ENCODE assay signal across 26 cellular contexts in the genomic region with DNA sequence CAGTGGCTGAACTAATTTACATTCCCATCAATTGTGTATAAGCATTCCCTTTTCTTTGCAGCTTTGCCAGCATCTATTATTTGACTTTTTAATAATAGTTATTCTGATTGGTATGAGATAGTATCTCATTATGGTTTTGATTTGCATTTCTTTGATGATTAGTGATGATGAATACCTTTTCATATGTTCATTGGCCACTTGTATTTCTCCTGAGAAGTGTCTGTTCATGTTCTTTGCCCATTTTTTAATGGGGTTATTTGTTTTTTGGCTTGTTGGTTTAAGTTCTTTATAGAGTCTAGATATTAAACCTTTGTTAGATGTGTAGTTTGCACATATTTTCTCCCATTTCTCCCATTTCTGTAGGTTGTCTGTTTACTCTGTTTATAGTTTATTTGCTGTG.
"Had no signal": no experiment of that assay in that cellular context is flagged by ENCODE, and none has a peak within 500 bp of the region (broad histone marks: within the 10 kb centered on the region; RNA-seq: fewer than 3 reads in every experiment).

No MANE protein-coding gene starts in this region.

- H3K9me3 ChIP-seq: colonic mucosa had no signal

- H3K27me3 ChIP-seq: colonic mucosa, dorsolateral prefrontal cortex, esophagus muscularis mucosa, esophagus squamous epithelium, foreskin keratinocyte, gastroesophageal sphincter, heart left ventricle, heart right ventricle, hepatocyte had no signal

- H3K36me3 ChIP-seq: colonic mucosa, esophagus muscularis mucosa, esophagus squamous epithelium, gastroesophageal sphincter, heart left ventricle, heart right ventricle had no signal

- FAIRE-seq: colon, endothelial cell of umbilical vein, frontal cortex had no signal

- H3K4me3 ChIP-seq: colonic mucosa, coronary artery, dorsolateral prefrontal cortex, esophagus muscularis mucosa, esophagus squamous epithelium, gastroesophageal sphincter, heart left ventricle, heart right ventricle, hepatocyte had no signal

- H3K4me1 ChIP-seq: colonic mucosa, esophagus muscularis mucosa, esophagus squamous epithelium, foreskin keratinocyte, gastroesophageal sphincter, heart left ventricle, heart right ventricle had no signal

- DNase-seq: colonic mucosa; cortex of kidney; dermis blood vessel endothelial cell; dorsolateral prefrontal cortex; effector CD4-positive, alpha-beta T cell; effector CD8-positive, alpha-beta T cell; effector memory CD4-positive, alpha-beta T cell; effector memory CD8-positive, alpha-beta T cell; endodermal cell; esophagus squamous epithelium; foreskin fibroblast; foreskin keratinocyte; foreskin melanocyte; glutamatergic neuron; head of caudate nucleus; heart left ventricle; heart right ventricle had no signal

- H3K27ac ChIP-seq: colonic mucosa, coronary artery, dorsolateral prefrontal cortex, epithelial cell of prostate, esophagus muscularis mucosa, esophagus squamous epithelium, foreskin keratinocyte, gastroesophageal sphincter, heart left ventricle, heart right ventricle, hepatocyte had no signal

- ATAC-seq: effector memory CD8-positive, alpha-beta T cell; esophagus mucosa; foreskin keratinocyte; gastroesophageal sphincter; heart left ventricle; heart right ventricle had no signal
